ENCODE assay signal across 24 cellular contexts in genomic region chr2:190378883-190379237, GRCh38.
"Had no signal": no experiment of that assay in that cellular context is flagged by ENCODE, and none has a peak within 500 bp of the region (broad histone marks: within the 10 kb centered on the region; RNA-seq: fewer than 3 reads in every experiment).

No MANE protein-coding gene starts in this region.

- H3K27ac Mint-ChIP-seq: nephron progenitor cell; stimulated activated naive CD8-positive, alpha-beta T cell treated with anti-CD3 and anti-CD28 coated beads, Interleukin-15, Interleukin-2, amounts not matched to agents 100 ng/mL and 50 ng/mL, for 24 hours; T-helper 2 cell treated with Interferon-gamma antibody and Interleukin-4, amounts not matched to agents 5 μg/mL and 100 μg/mL, for 36 hours had no signal

- H3K9me3 ChIP-seq: ascending aorta, esophagus squamous epithelium, lower lobe of right lung, tibial nerve had no signal

- H3K27me3 Mint-ChIP-seq: progenitor cell of endocrine pancreas; stimulated activated naive CD8-positive, alpha-beta T cell treated with anti-CD3 and anti-CD28 coated beads, Interleukin-15, Interleukin-2, amounts not matched to agents 100 ng/mL and 50 ng/mL, for 24 hours had no signal

- H3K4me1 Mint-ChIP-seq: nephron progenitor cell had no signal

- H3K4me3 Mint-ChIP-seq: nephron progenitor cell; T-helper 2 cell treated with Interferon-gamma antibody and Interleukin-4, amounts not matched to agents 5 μg/mL and 100 μg/mL, for 36 hours had no signal

- H3K36me3 ChIP-seq: ascending aorta, esophagus squamous epithelium, lower lobe of right lung, tibial nerve had no signal

- DNase-seq: activated CD4-positive, alpha-beta T cell treated with anti-CD3 and anti-CD28 coated beads, Interleukin-2, amount 50 U/mL, for 1 hour; activated CD8-positive, alpha-beta memory T cell treated with anti-CD3 and anti-CD28 coated beads, Interleukin-2, amount 50 U/mL, for 48 hours; activated effector memory CD4-positive, alpha-beta T cell treated with Interleukin-2 at 50 U/mL for 16 hours; activated naive CD4-positive, alpha-beta T cell treated with anti-CD3 and anti-CD28 coated beads, Interleukin-2, amount 50 U/mL, for 16 hours; activated T-cell treated with anti-CD3 and anti-CD28 coated beads, Interleukin-2, amount 50 U/mL, for 48 hours; cerebellar nuclear complex; effector CD8-positive, alpha-beta T cell; esophagus squamous epithelium; hippocampal formation; left cardiac atrium; midbrain; nephron progenitor cell; small intestine; stimulated activated CD4-positive, alpha-beta T cell treated with anti-CD3 and anti-CD28 coated beads, Interleukin-15, amount 100 ng/mL, for 24 hours; stimulated activated CD4-positive, alpha-beta T cell treated with anti-CD3 and anti-CD28 coated beads, Interleukin-2, amount 100 ng/mL, for 48 hours had no signal

- H3K4me1 ChIP-seq: ascending aorta had no signal

- FAIRE-seq: endothelial cell of umbilical vein, islet of Langerhans, small intestine, urothelium cell line had no signal

- H3K27me3 ChIP-seq: ascending aorta, esophagus squamous epithelium, tibial nerve had no signal

- H3K27ac ChIP-seq: ascending aorta, esophagus squamous epithelium, lower lobe of right lung had no signal

- H3K9me3 Mint-ChIP-seq: nephron progenitor cell; stimulated activated naive CD8-positive, alpha-beta T cell treated with anti-CD3 and anti-CD28 coated beads, Interleukin-15, Interleukin-2, amounts not matched to agents 100 ng/mL and 50 ng/mL, for 24 hours; T-helper 2 cell treated with Interferon-gamma antibody and Interleukin-4, amounts not matched to agents 5 μg/mL and 100 μg/mL, for 36 hours had no signal

- H3K4me3 ChIP-seq: ascending aorta, esophagus squamous epithelium had no signal
